Comparison of ENCODE assay signal across 35 cellular contexts in genomic region chr19:38499532-38499931, GRCh38.
"Had no signal": no experiment of that assay in that cellular context is flagged by ENCODE, and none has a peak within 500 bp of the region (broad histone marks: within the 10 kb centered on the region; RNA-seq: fewer than 3 reads in every experiment).

No MANE protein-coding gene starts in this region.

- H3K4me3 ChIP-seq: MG63 had no signal

- H3K27ac ChIP-seq: KMS-11 had no signal

- H3K9ac ChIP-seq: KMS-11 had no signal

- H3K9me3 ChIP-seq: MG63 had no signal

- H3K4me2 ChIP-seq: KMS-11 had no signal

- DNase-seq: Karpas-422, Kasumi-1, MG63, MM.1S, MV-4-11, NCI-H1048, NCI-H1092, NCI-H1092 treated with DMSO at 0.1 percent for 48 hours, NCI-H1105, NCI-H1105 treated with DMSO at 0.1 percent for 48 hours, NCI-H1417, NCI-H1417 treated with DMSO at 0.1 percent for 48 hours, NCI-H1436, NCI-H1436 treated with DMSO at 0.1 percent for 48 hours, NCI-H146, NCI-H1694, NCI-H1694 treated with DMSO at 0.1 percent for 48 hours, NCI-H187, NCI-H187 treated with DMSO at 0.1 percent for 48 hours, NCI-H1930, NCI-H2029, NCI-H2029 treated with DMSO at 0.1 percent for 48 hours, NCI-H2081, NCI-H2081 treated with DMSO at 0.1 percent for 48 hours, NCI-H2107, NCI-H2171, NCI-H2171 treated with DMSO at 0.1 percent for 48 hours, NCI-H2227 treated with DMSO at 0.1 percent for 48 hours, NCI-H226, NCI-H345, NCI-H446, NCI-H446 treated with DMSO at 0.1 percent for 48 hours, NCI-H510A, NCI-H510A treated with DMSO at 0.1 percent for 48 hours had no signal

- H3K36me3 ChIP-seq: MG63 had no signal
